In genomic region chr17:1002412-1002753, GRCh38 we compare ENCODE assay signal across 11 cellular contexts. TPM values are rescaled to one million over a fixed set of nuclear protein-coding genes. Genes with fewer than 3 reads are reported as not detected.
DNase-seq lines count a peak whose midpoint lies in the region; ATAC-seq, FAIRE-seq and TF ChIP-seq lines count a peak whose summit lies in the region.
"Had no signal": no experiment of that assay in that cellular context is flagged by ENCODE, and none has a peak within 500 bp of the region (broad histone marks: within the 10 kb centered on the region; RNA-seq: fewer than 3 reads in every experiment).

No MANE protein-coding gene starts in this region.

- no peak for TF ChIP-seq EP300 in K562 (IDR thresholded peaks at IDR 0.05; ENCODE audit: low read length)

- in situ Hi-C loops in K562 (cut with MboI), result no loop called here

- H3K4me1 ChIP-seq in K562 (replicated peaks in 1 of 2; ENCODE audit: control insufficient read depth in 2 of 2, insufficient read depth in 2 of 2, low read length in 2 of 2), result peaks cover 6 to 30% of the 10 kb centered on the region in 2 experiments; a peak in 3 of 5 replicates
- peaks cover 0 to 92% of the 10 kb centered on the region in 2 donors for H3K4me1 ChIP-seq in right atrium auricular region
- peaks cover 6% of the 10 kb centered on the region for H3K4me1 ChIP-seq in smooth muscle cell (ENCODE audit: low read depth)

- no peaks in the 10 kb centered on the region for H4K20me1 ChIP-seq in K562 (replicated peaks; ENCODE audit: control insufficient read depth, insufficient read depth, low read length)
- peaks cover 43% of the 10 kb centered on the region for H4K20me1 ChIP-seq in smooth muscle cell (ENCODE audit: low read depth)

- peak overlapping the region in 2 of 3 donors; percentile 59 to 64 for H3K27ac Mint-ChIP-seq in IgD-negative memory B cell
- H3K27ac Mint-ChIP-seq: GM23338 had no signal

- FAIRE-seq in K562 (lab: Jason Lieb, UNC), result no peak
- FAIRE-seq: GM18507 had no signal

- H2AFZ ChIP-seq in K562 (ENCODE audit: low read depth, low read length) (no peak overlapping the region), smooth muscle cell (ENCODE audit: low read depth) (no peak overlapping the region)
- H2AFZ ChIP-seq: GM23338 had no signal

- POLR2A ChIA-PET in K562 (lab: Yijun Ruan, JAX), result interaction anchor here (0.6 kb wide), 1 partner anchor 23 kb away, joined by 3 read pairs; the partner anchor contains the start of gene NXN

- no peak for TF ChIP-seq RAD21 in K562 (CRISPR knock-in tag; conservative IDR thresholded peaks at IDR 0.05 in 1 of 2, IDR thresholded peaks at IDR 0.05 in 1 of 2)

- peaks cover 20% of the 10 kb centered on the region for H3K79me2 ChIP-seq in K562 (ENCODE audit: control insufficient read depth, insufficient read depth, low read length)
- H3K79me2 ChIP-seq in smooth muscle cell (ENCODE audit: low read depth), result peaks cover 11% of the 10 kb centered on the region

- no peaks in the 10 kb centered on the region for H3K9me3 ChIP-seq in K562 (replicated peaks; ENCODE audit: control insufficient read depth, insufficient read depth, low read depth, low read length)
- H3K9me3 ChIP-seq in right atrium auricular region, result no peaks in the 10 kb centered on the region
- no peaks in the 10 kb centered on the region for H3K9me3 ChIP-seq in smooth muscle cell (replicated peaks; ENCODE audit: low read depth)

- DNase-seq in K562 (ENCODE audit: extremely low read depth in 1 of 4, low spot score in 3 of 4) (no peak), right atrium auricular region (ENCODE audit: low spot score) (no peak), smooth muscle cell (lab: John Stamatoyannopoulos, UW; ENCODE audit: unreplicated experiment) (no peak), DMS 273 treated with DMSO at 0.1 percent for 48 hours (lab: John Stamatoyannopoulos, UW) (no peak), NCI-H2029 (lab: John Stamatoyannopoulos, UW) (no peak), left lobe of liver (ENCODE audit: low spot score) (no peak), iPS-NIHi11 (ENCODE audit: low spot score) (no peak)
- DNase-seq: NCI-H748 treated with DMSO at 0.1 percent for 48 hours had no signal

- H3K4me3 Mint-ChIP-seq in IgD-negative memory B cell, result peak overlapping the region in 1 of 4 donors; percentile 82
- H3K4me3 Mint-ChIP-seq: GM23338 had no signal

- H3K9ac ChIP-seq in K562 (ENCODE audit: insufficient read depth in 1 of 2, low read depth in 2 of 2, low read length in 2 of 2) (no peak overlapping the region), smooth muscle cell (ENCODE audit: low read depth) (no peak overlapping the region)

- peaks cover 3% of the 10 kb centered on the region for H3K9me1 ChIP-seq in K562 (ENCODE audit: control insufficient read depth, insufficient read depth, low read length)

- BruUV-seq in K562 (replicated peaks; lab: Mats Ljungman, UMichigan), result no TSS peak

- CTCF ChIA-PET in K562 (lab: Yijun Ruan, JAX; ENCODE audit: low intra/inter-chr PET ratio), result no interaction called here

- ATAC-seq in K562 (no peak), left lobe of liver (no peak)
- ATAC-seq: GM23338 had no signal

- TF ChIP-seq CTCF in K562 (IDR thresholded peaks at IDR 0.05 in 2 of 3, conservative IDR thresholded peaks at IDR 0.05 in 1 of 3; ENCODE audit: insufficient read depth in 2 of 3, low read depth in 1 of 3, low read length in 3 of 3) (no peak), right atrium auricular region (IDR thresholded peaks at IDR 0.05) (peak in 1 of 2 donors; percentile 16), smooth muscle cell (IDR thresholded peaks at IDR 0.05; ENCODE audit: borderline replicate concordance, insufficient read depth, poor library complexity, severe bottlenecking) (no peak)

- no peaks in the 10 kb centered on the region for H3K27me3 Mint-ChIP-seq in IgD-negative memory B cell

- peaks cover 14% of the 10 kb centered on the region for H3F3A ChIP-seq in smooth muscle cell (ENCODE audit: low read depth)

- WGBS in K562 (ENCODE audit: insufficient coverage, low coverage, missing lambda C conversion rate), result 100% methylated on average over 2 of the region's 4 CpGs
- 80% methylated on average over 4 of the region's 4 CpGs for WGBS in smooth muscle cell (ENCODE audit: low lambda C conversion rate)

- H3K27me3 ChIP-seq in K562 (ENCODE audit: control insufficient read depth in 2 of 2, insufficient read depth in 2 of 2, low read length in 2 of 2) (no peaks in the 10 kb centered on the region), right atrium auricular region (no peaks in the 10 kb centered on the region), smooth muscle cell (ENCODE audit: low read depth) (no peaks in the 10 kb centered on the region)

- peaks cover 46% of the 10 kb centered on the region for H3K36me3 ChIP-seq in K562 (ENCODE audit: control insufficient read depth, insufficient read depth, low read length)
- H3K36me3 ChIP-seq in right atrium auricular region, result peaks cover 68% of the 10 kb centered on the region
- no peaks in the 10 kb centered on the region for H3K36me3 ChIP-seq in smooth muscle cell (ENCODE audit: low read depth)

- no peak overlapping the region for H3K27ac ChIP-seq in K562 (ENCODE audit: extremely low read depth, low read depth, low read length)
- peak overlapping the region; percentile 86 to 88 for H3K27ac ChIP-seq in right atrium auricular region
- H3K27ac ChIP-seq in smooth muscle cell (ENCODE audit: low read depth), result peak overlapping the region; percentile 48

- TF ChIP-seq POLR2A in K562 (conservative IDR thresholded peaks at IDR 0.05), result 0 out of 2 replicates have a peak, but pooled peaks have one; percentile 2

- peaks cover 7 to 15% (median 11%) of the 10 kb centered on the region in 3 donors for H3K4me1 Mint-ChIP-seq in IgD-negative memory B cell

- H3K36me3 Mint-ChIP-seq in IgD-negative memory B cell, result no peaks in the 10 kb centered on the region

- H3K4me2 ChIP-seq in K562 (ENCODE audit: insufficient read depth, low read length), result no peak overlapping the region
- H3K4me2 ChIP-seq in smooth muscle cell, result no peak overlapping the region
- H3K4me2 ChIP-seq: GM23338 had no signal

- intact Hi-C loops in K562 (cut with micrococcal nuclease), result no loop called here

- H3K9me3 Mint-ChIP-seq in IgD-negative memory B cell, result no peaks in the 10 kb centered on the region
- H3K9me3 Mint-ChIP-seq: GM23338 had no signal

- H3K4me3 ChIP-seq in K562 (no peak overlapping the region), right atrium auricular region (no peak overlapping the region), smooth muscle cell (no peak overlapping the region)
- H3K4me3 ChIP-seq: GM23338 had no signal

RNA-seq across cellular contexts. Expression of gene TIMM22, which starts 5.5 kb away (rescaled TPM):
- polyA plus RNA-seq in IgD-negative memory B cell, result 21.2 TPM
- 12.8 and 27.3 TPM in 2 replicates for total RNA-seq in K562 (2011; cell fraction: chromatin; rRNA removed; ENCODE audit: low replicate concordance)
- 18.2 and 22.8 TPM in 2 replicates for total RNA-seq in K562 (2011; cell fraction: nucleolus; rRNA removed)
- total RNA-seq in K562 (2011; cell fraction: nucleoplasm; rRNA removed), result 14.2 and 16.1 TPM in 2 replicates
- total RNA-seq in K562 (2014; rRNA removed), result 12.3 and 13.9 TPM in 2 replicates
- 9.2 and 10.3 TPM in 2 replicates for total RNA-seq in K562 (2014; rRNA removed; fragmentation: Illumina TruSeq; extraction: Trizol)
- total RNA-seq in K562 (2015; rRNA removed; fragmentation: Illumina TruSeq; extraction: Trizol), result 11.8 and 12.2 TPM in 2 replicates
- 12.8 and 14.1 TPM in 2 replicates for total RNA-seq in K562 (2021)
- 6.2 and 7.2 TPM in 2 replicates for polyA plus RNA-seq in K562 (2011; rRNA removed)
- polyA plus RNA-seq in K562 (2011; cell fraction: cytosol; rRNA removed), result 8.5 and 8.8 TPM in 2 replicates
- polyA plus RNA-seq in K562 (2011; cell fraction: nucleus; rRNA removed), result 5.2 and 5.3 TPM in 2 replicates
- 6.9 and 11.7 TPM in 2 replicates for polyA plus RNA-seq in K562 (2012)
- polyA plus RNA-seq in K562 (2014; fragmentation: Illumina TruSeq; extraction: Trizol), result 13.1 and 13.4 TPM in 2 replicates
- polyA plus RNA-seq in K562 (2014; fragmentation: Nextera tagmentation; extraction: Ambion mirVana), result 1 to 10 TPM; 5.9 to 6.1 TPM
- 10.1 and 12.5 TPM in 2 replicates for polyA plus RNA-seq in K562 (2014; rRNA removed)
- 10.1 and 14.2 TPM in 2 replicates for polyA minus RNA-seq in K562 (2011; rRNA and poly(A)+ RNA removed)
- polyA minus RNA-seq in K562 (2011; cell fraction: cytosol; rRNA and poly(A)+ RNA removed), result 3.6 and 6.3 TPM in 2 replicates
- 10.9 and 14.9 TPM in 2 replicates for polyA minus RNA-seq in K562 (2011; cell fraction: nucleus; rRNA and poly(A)+ RNA removed)
- 10 to 100 TPM; 14.8 to 15.4 TPM for total RNA-seq in right atrium auricular region
- 13.7 and 18.4 TPM in 2 replicates for total RNA-seq in smooth muscle cell
- 24.0 and 27.9 TPM in 2 replicates for polyA plus RNA-seq in smooth muscle cell
- total RNA-seq in left lobe of liver, result 4.2 TPM

RNA-seq across cellular contexts. Expression of gene NXN, which starts 22.8 kb away (rescaled TPM):
- polyA plus RNA-seq in IgD-negative memory B cell, result 0.18 TPM
- 1.4 and 2.2 TPM in 2 replicates for total RNA-seq in K562 (2011; cell fraction: chromatin; rRNA removed; ENCODE audit: low replicate concordance)
- 0.92 and 2.7 TPM in 2 replicates for total RNA-seq in K562 (2011; cell fraction: nucleolus; rRNA removed)
- 0.51 and 1.5 TPM in 2 replicates for total RNA-seq in K562 (2011; cell fraction: nucleoplasm; rRNA removed)
- total RNA-seq in K562 (2014; rRNA removed), result 0.04 TPM in 1 of 2 replicates, not detected in the other
- 0.06 TPM in 1 of 2 replicates, not detected in the other for total RNA-seq in K562 (2014; rRNA removed; fragmentation: Illumina TruSeq; extraction: Trizol)
- not detected in 2 replicates for total RNA-seq in K562 (2015; rRNA removed; fragmentation: Illumina TruSeq; extraction: Trizol)
- 0.27 and 0.34 TPM in 2 replicates for total RNA-seq in K562 (2021)
- 0.31 and 0.35 TPM in 2 replicates for polyA plus RNA-seq in K562 (2011; rRNA removed)
- 0.44 and 0.51 TPM in 2 replicates for polyA plus RNA-seq in K562 (2011; cell fraction: cytosol; rRNA removed)
- polyA plus RNA-seq in K562 (2011; cell fraction: nucleus; rRNA removed), result 0.20 and 0.70 TPM in 2 replicates
- 0.25 and 0.60 TPM in 2 replicates for polyA plus RNA-seq in K562 (2012)
- 0.11 and 0.39 TPM in 2 replicates for polyA plus RNA-seq in K562 (2014; fragmentation: Illumina TruSeq; extraction: Trizol)
- not detected for polyA plus RNA-seq in K562 (2014; fragmentation: Nextera tagmentation; extraction: Ambion mirVana)
- 0.08 TPM in 1 of 2 replicates, not detected in the other for polyA plus RNA-seq in K562 (2014; rRNA removed)
- polyA minus RNA-seq in K562 (2011; rRNA and poly(A)+ RNA removed), result 0.63 and 0.66 TPM in 2 replicates
- polyA minus RNA-seq in K562 (2011; cell fraction: cytosol; rRNA and poly(A)+ RNA removed), result 3.7 TPM in 1 of 2 replicates, not detected in the other
- not detected in 2 replicates for polyA minus RNA-seq in K562 (2011; cell fraction: nucleus; rRNA and poly(A)+ RNA removed)
- total RNA-seq in right atrium auricular region, result 10 to 100 TPM; 15.6 to 17.5 TPM
- 58.3 and 89.0 TPM in 2 replicates for total RNA-seq in smooth muscle cell
- 78.6 and 81.8 TPM in 2 replicates for polyA plus RNA-seq in smooth muscle cell
- total RNA-seq in left lobe of liver, result 8.1 TPM
